ENCODE assay signal across 23 cellular contexts in the genomic region with DNA sequence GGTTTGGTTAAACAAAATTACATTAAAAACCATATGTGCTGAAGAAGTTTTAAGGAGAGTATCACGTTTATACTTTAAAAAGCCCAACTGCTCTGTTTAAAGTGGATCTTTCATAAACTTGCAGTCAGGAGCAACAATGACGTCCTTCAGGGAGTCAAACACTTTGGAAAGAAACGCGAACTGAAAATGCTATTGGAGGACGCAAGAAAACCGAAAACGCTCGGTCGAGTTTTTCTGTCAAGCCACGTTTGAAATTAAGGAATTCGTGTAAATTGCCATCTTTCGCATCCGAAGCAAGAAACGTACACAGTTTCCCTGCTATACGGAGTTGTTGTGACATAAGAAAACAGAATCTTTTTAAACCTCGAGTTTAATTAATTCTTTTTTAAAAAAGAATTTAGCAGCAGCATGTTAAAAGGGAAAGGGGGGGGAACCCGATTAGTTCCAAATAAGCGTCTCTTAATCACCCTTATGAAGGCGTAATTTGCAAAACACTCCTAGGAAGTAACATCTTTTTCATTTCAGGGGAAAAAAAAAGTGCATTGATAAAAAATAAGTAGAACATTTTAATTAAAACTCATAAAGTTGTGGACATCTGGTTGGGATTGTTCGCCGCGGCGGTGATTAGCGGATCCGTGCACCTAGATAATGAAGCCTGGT.
DNase-seq lines count a peak whose midpoint lies in the region; ATAC-seq and TF ChIP-seq lines count a peak whose summit lies in the region.
"Had no signal": no experiment of that assay in that cellular context is flagged by ENCODE, and none has a peak within 500 bp of the region (broad histone marks: within the 10 kb centered on the region; RNA-seq: fewer than 3 reads in every experiment).

No MANE protein-coding gene starts in this region.

- H3K27me3 ChIP-seq in ectodermal cell (ENCODE audit: control insufficient read depth, insufficient read depth, low read length, poor library complexity, severe bottlenecking) (peaks cover 70% of the 10 kb centered on the region), smooth muscle cell (ENCODE audit: low read depth) (peaks cover 77% of the 10 kb centered on the region), upper lobe of left lung (peaks cover 0 to 32% (median 19%) of the 10 kb centered on the region in 4 donors)

- TF ChIP-seq EP300 in upper lobe of left lung (IDR thresholded peaks at IDR 0.05), result no peak

- DNase-seq in activated naive CD4-positive, alpha-beta T cell treated with anti-CD3 and anti-CD28 coated beads, Interleukin-2, amount 10 ng/mL, durations not matched to agents 7 days and 5 days, result no peak
- DNase-seq in activated naive CD4-positive, alpha-beta T cell (lab: John Stamatoyannopoulos, UW), result no peak
- peak; percentile 33 for DNase-seq in left kidney (ENCODE audit: low read depth, low spot score)
- DNase-seq in smooth muscle cell (lab: John Stamatoyannopoulos, UW; ENCODE audit: unreplicated experiment), result no peak
- DNase-seq in NCI-H187 treated with DMSO at 0.1 percent for 48 hours (lab: John Stamatoyannopoulos, UW), result no peak
- no peak for DNase-seq in upper lobe of left lung
- no peak for DNase-seq in cerebellar cortex (ENCODE audit: low spot score)
- DNase-seq: 8988T; activated CD4-positive, alpha-beta T cell treated with anti-CD3 and anti-CD28 coated beads, Interleukin-2, amount 50 U/mL, for 48 hours; activated naive CD4-positive, alpha-beta T cell treated with anti-CD3 and anti-CD28 coated beads for 36 hours; activated T-cell treated with anti-CD3 and anti-CD28 coated beads for 4 hours; Calu3; NCI-H1436 treated with DMSO at 0.1 percent for 48 hours; NCI-H2171 treated with DMSO at 0.1 percent for 48 hours; OCI-M1 had no signal

- WGBS in ectodermal cell, 2 experiments, result 2 to 3% methylated on average over 21 to 25 of the region's 25 CpGs
- WGBS in smooth muscle cell (ENCODE audit: low lambda C conversion rate), result 6% methylated on average over 25 of the region's 25 CpGs
- WGBS in upper lobe of left lung, 2 donors, result 12 to 14% methylated on average over 25 of the region's 25 CpGs

- H3K4me3 ChIP-seq in ectodermal cell (ENCODE audit: insufficient read depth, low read depth, low read length) (peak overlapping the region; percentile 5), smooth muscle cell (peak overlapping the region; percentile 46), upper lobe of left lung (no peak overlapping the region)

- no peak for ATAC-seq in upper lobe of left lung (ENCODE audit: low FRiP score in 2 of 2)
- ATAC-seq: stimulated activated naive CD8-positive, alpha-beta T cell treated with anti-CD3 and anti-CD28 coated beads, Interleukin-15, amount 100 ng/mL, for 72 hours had no signal

- H3F3A ChIP-seq in smooth muscle cell (ENCODE audit: low read depth), result no peaks in the 10 kb centered on the region

- H3K9me3 Mint-ChIP-seq in activated naive CD4-positive, alpha-beta T cell treated with anti-CD3 and anti-CD28 coated beads, Interleukin-2, amount 10 ng/mL, durations not matched to agents 7 days and 5 days, result no peaks in the 10 kb centered on the region
- H3K9me3 Mint-ChIP-seq: activated naive CD4-positive, alpha-beta T cell treated with anti-CD3 and anti-CD28 coated beads for 36 hours; dendritic cell treated with granulocyte-macrophage colony-stimulating factor and Interleukin-4, amounts not matched to agents 40 ng/mL and 50 ng/mL, for 4 days; stimulated activated naive CD8-positive, alpha-beta T cell treated with anti-CD3 and anti-CD28 coated beads, Interleukin-15, amount 100 ng/mL, for 72 hours; T-helper 1 cell treated with Interleukin-12 subunit alpha and Interleukin-12 subunit beta and Interleukin-4 antibody, amounts not matched to agents 30 μg/mL and 1 μg/mL, for 36 hours had no signal

- no peak for TF ChIP-seq POLR2A in upper lobe of left lung (IDR thresholded peaks at IDR 0.05)

- H3K4me3 Mint-ChIP-seq in activated naive CD4-positive, alpha-beta T cell treated with anti-CD3 and anti-CD28 coated beads, Interleukin-2, amount 10 ng/mL, durations not matched to agents 7 days and 5 days, result no peak overlapping the region
- H3K4me3 Mint-ChIP-seq: activated naive CD4-positive, alpha-beta T cell treated with anti-CD3 and anti-CD28 coated beads for 36 hours; dendritic cell treated with granulocyte-macrophage colony-stimulating factor and Interleukin-4, amounts not matched to agents 40 ng/mL and 50 ng/mL, for 4 days; stimulated activated naive CD8-positive, alpha-beta T cell treated with anti-CD3 and anti-CD28 coated beads, Interleukin-15, amount 100 ng/mL, for 72 hours; T-helper 1 cell treated with Interleukin-12 subunit alpha and Interleukin-12 subunit beta and Interleukin-4 antibody, amounts not matched to agents 30 μg/mL and 1 μg/mL, for 36 hours had no signal

- no peaks in the 10 kb centered on the region for H3K36me3 Mint-ChIP-seq in activated naive CD4-positive, alpha-beta T cell treated with anti-CD3 and anti-CD28 coated beads, Interleukin-2, amount 10 ng/mL, durations not matched to agents 7 days and 5 days
- H3K36me3 Mint-ChIP-seq: IgD-negative memory B cell had no signal

- H2AFZ ChIP-seq in smooth muscle cell (ENCODE audit: low read depth), result no peak overlapping the region

- H3K79me2 ChIP-seq in smooth muscle cell (ENCODE audit: low read depth), result no peaks in the 10 kb centered on the region

- H3K4me1 ChIP-seq in ectodermal cell (ENCODE audit: control insufficient read depth, insufficient read depth, low read length), result peaks cover 29% of the 10 kb centered on the region
- peaks cover 22% of the 10 kb centered on the region for H3K4me1 ChIP-seq in smooth muscle cell (ENCODE audit: low read depth)
- peaks cover 5 to 16% (median 7%) of the 10 kb centered on the region in 4 donors for H3K4me1 ChIP-seq in upper lobe of left lung
- H3K4me1 ChIP-seq: BE2C had no signal

- H4K20me1 ChIP-seq in smooth muscle cell (ENCODE audit: low read depth), result no peaks in the 10 kb centered on the region

- H3K4me2 ChIP-seq in smooth muscle cell, result peak overlapping the region; percentile 93

- H3K9me3 ChIP-seq in ectodermal cell (ENCODE audit: control insufficient read depth, low read length) (no peaks in the 10 kb centered on the region), smooth muscle cell (replicated peaks; ENCODE audit: low read depth) (no peaks in the 10 kb centered on the region), upper lobe of left lung (no peaks in the 10 kb centered on the region)
- H3K9me3 ChIP-seq: BE2C, MG63, pancreas had no signal

- peak overlapping the region; percentile 31 for H3K27ac Mint-ChIP-seq in activated naive CD4-positive, alpha-beta T cell treated with anti-CD3 and anti-CD28 coated beads, Interleukin-2, amount 10 ng/mL, durations not matched to agents 7 days and 5 days
- H3K27ac Mint-ChIP-seq: activated naive CD4-positive, alpha-beta T cell treated with anti-CD3 and anti-CD28 coated beads for 36 hours; dendritic cell treated with granulocyte-macrophage colony-stimulating factor and Interleukin-4, amounts not matched to agents 40 ng/mL and 50 ng/mL, for 4 days; IgD-negative memory B cell; stimulated activated naive CD8-positive, alpha-beta T cell treated with anti-CD3 and anti-CD28 coated beads, Interleukin-15, amount 100 ng/mL, for 72 hours; T-helper 1 cell treated with Interleukin-12 subunit alpha and Interleukin-12 subunit beta and Interleukin-4 antibody, amounts not matched to agents 30 μg/mL and 1 μg/mL, for 36 hours had no signal

- no peaks in the 10 kb centered on the region for H3K4me1 Mint-ChIP-seq in activated naive CD4-positive, alpha-beta T cell treated with anti-CD3 and anti-CD28 coated beads, Interleukin-2, amount 10 ng/mL, durations not matched to agents 7 days and 5 days

- CTCF ChIA-PET in activated naive CD4-positive, alpha-beta T cell treated with anti-CD3 and anti-CD28 coated beads, Interleukin-2, amount 10 ng/mL, durations not matched to agents 7 days and 5 days (lab: Charles Lee), result no interaction called here

- peak overlapping the region; percentile 53 for H3K27ac ChIP-seq in ectodermal cell (ENCODE audit: insufficient read depth, low read depth, low read length, poor library complexity, severe bottlenecking)
- H3K27ac ChIP-seq in smooth muscle cell (ENCODE audit: low read depth), result no peak overlapping the region
- no peak overlapping the region for H3K27ac ChIP-seq in upper lobe of left lung
- H3K27ac ChIP-seq: pancreas had no signal

- TF ChIP-seq CTCF in smooth muscle cell (IDR thresholded peaks at IDR 0.05; ENCODE audit: borderline replicate concordance, insufficient read depth, poor library complexity, severe bottlenecking) (no peak), upper lobe of left lung (IDR thresholded peaks at IDR 0.05) (no peak)

- H3K36me3 ChIP-seq in ectodermal cell (ENCODE audit: control insufficient read depth, insufficient read depth, low read length), result no peaks in the 10 kb centered on the region
- no peaks in the 10 kb centered on the region for H3K36me3 ChIP-seq in smooth muscle cell (ENCODE audit: low read depth)
- no peaks in the 10 kb centered on the region for H3K36me3 ChIP-seq in upper lobe of left lung
- H3K36me3 ChIP-seq: BE2C, MG63, pancreas had no signal

- no peak overlapping the region for H3K9ac ChIP-seq in smooth muscle cell (ENCODE audit: low read depth)

- H3K27me3 Mint-ChIP-seq in activated naive CD4-positive, alpha-beta T cell treated with anti-CD3 and anti-CD28 coated beads, Interleukin-2, amount 10 ng/mL, durations not matched to agents 7 days and 5 days, result peaks cover 81% of the 10 kb centered on the region

Comparison
In these comparisons a context has a peak if more than half of its experiments do, and no peak if none do; other contexts are left out.
1. H3K4me3 ChIP-seq: peak in ectodermal cell (single experiment) and smooth muscle cell (single experiment); none in upper lobe of left lung (0 of 4).